In genomic region chr14:75133597-75133996, GRCh38 we compare ENCODE assay signal across 25 cellular contexts.
"Had no signal": no experiment of that assay in that cellular context is flagged by ENCODE, and none has a peak within 500 bp of the region (broad histone marks: within the 10 kb centered on the region; RNA-seq: fewer than 3 reads in every experiment).

No MANE protein-coding gene starts in this region.

- H3K4me1 Mint-ChIP-seq: neural progenitor cell had no signal

- H3K9me3 ChIP-seq: body of pancreas, esophagus squamous epithelium, gastroesophageal sphincter, heart left ventricle, sigmoid colon had no signal

- H3K27ac ChIP-seq: neural progenitor cell, VCaP had no signal

- H3K4me3 ChIP-seq: body of pancreas, esophagus squamous epithelium, gastroesophageal sphincter, heart left ventricle, neural progenitor cell, sigmoid colon had no signal

- H3K27me3 Mint-ChIP-seq: activated CD4-positive, alpha-beta T cell treated with anti-CD3 and anti-CD28 coated beads, Interleukin-2, amount 10 ng/mL, durations not matched to agents 24 days and 14 days; activated CD8-positive, alpha-beta memory T cell treated with anti-CD3 and anti-CD28 coated beads, Interleukin-2, amount 10 ng/mL, durations not matched to agents 7 days and 5 days; activated CD8-positive, alpha-beta T cell treated with anti-CD3 and anti-CD28 coated beads for 36 hours; activated naive CD4-positive, alpha-beta T cell treated with anti-CD3 and anti-CD28 coated beads, Interleukin-2, amount 10 ng/mL, durations not matched to agents 7 days and 5 days; dendritic cell treated with granulocyte-macrophage colony-stimulating factor and Interleukin-4, amounts not matched to agents 40 ng/mL and 50 ng/mL, for 4 days; naive B cell; progenitor cell of endocrine pancreas had no signal

- H3K4me3 Mint-ChIP-seq: activated CD4-positive, alpha-beta T cell treated with anti-CD3 and anti-CD28 coated beads, Interleukin-2, amount 10 ng/mL, durations not matched to agents 24 days and 14 days; activated CD8-positive, alpha-beta memory T cell treated with anti-CD3 and anti-CD28 coated beads, Interleukin-2, amount 10 ng/mL, durations not matched to agents 7 days and 5 days; activated CD8-positive, alpha-beta T cell treated with anti-CD3 and anti-CD28 coated beads for 36 hours; activated naive CD4-positive, alpha-beta T cell treated with anti-CD3 and anti-CD28 coated beads, Interleukin-2, amount 10 ng/mL, durations not matched to agents 7 days and 5 days; dendritic cell treated with granulocyte-macrophage colony-stimulating factor and Interleukin-4, amounts not matched to agents 40 ng/mL and 50 ng/mL, for 4 days; naive B cell; neural progenitor cell; T-helper 2 cell treated with Interferon-gamma antibody and Interleukin-4, amounts not matched to agents 5 μg/mL and 100 μg/mL, for 36 hours had no signal

- DNase-seq: activated CD4-positive, alpha-beta T cell treated with anti-CD3 and anti-CD28 coated beads, Interleukin-2, amount 10 ng/mL, durations not matched to agents 24 days and 14 days; activated CD8-positive, alpha-beta memory T cell treated with anti-CD3 and anti-CD28 coated beads, Interleukin-2, amount 10 ng/mL, durations not matched to agents 7 days and 5 days; activated CD8-positive, alpha-beta T cell treated with anti-CD3 and anti-CD28 coated beads for 36 hours; activated effector memory CD4-positive, alpha-beta T cell treated with anti-CD3 and anti-CD28 coated beads, Interleukin-2, amount 50 U/mL, for 16 hours; activated naive CD4-positive, alpha-beta T cell treated with anti-CD3 and anti-CD28 coated beads, Interleukin-2, amount 10 ng/mL, durations not matched to agents 7 days and 5 days; activated T-cell treated with anti-CD3 and anti-CD28 coated beads for 4 hours; anterior cingulate cortex; body of pancreas; esophagus squamous epithelium; heart left ventricle; islet precursor cell; left cardiac atrium; mesenchymal stem cell; naive B cell; retina; sigmoid colon; stimulated activated CD4-positive, alpha-beta T cell treated with anti-CD3 and anti-CD28 coated beads, Interleukin-2, amount 100 ng/mL, for 48 hours; stimulated activated naive CD4-positive, alpha-beta T cell treated with Interleukin-2 at 50 U/mL for 16 hours had no signal

- H3K27me3 ChIP-seq: body of pancreas, esophagus squamous epithelium, gastroesophageal sphincter, heart left ventricle, neural progenitor cell, sigmoid colon had no signal

- H3K9me3 Mint-ChIP-seq: activated CD4-positive, alpha-beta T cell treated with anti-CD3 and anti-CD28 coated beads, Interleukin-2, amount 10 ng/mL, durations not matched to agents 24 days and 14 days; activated naive CD4-positive, alpha-beta T cell treated with anti-CD3 and anti-CD28 coated beads, Interleukin-2, amount 10 ng/mL, durations not matched to agents 7 days and 5 days; dendritic cell treated with granulocyte-macrophage colony-stimulating factor and Interleukin-4, amounts not matched to agents 40 ng/mL and 50 ng/mL, for 4 days; naive B cell; T-helper 2 cell treated with Interferon-gamma antibody and Interleukin-4, amounts not matched to agents 5 μg/mL and 100 μg/mL, for 36 hours had no signal

- ATAC-seq: activated CD4-positive, CD25-positive, alpha-beta regulatory T cell treated with anti-CD3 and anti-CD28 coated beads, Interleukin-2, amount 50 U/mL, for 24 hours; activated CD8-positive, alpha-beta memory T cell treated with anti-CD3 and anti-CD28 coated beads, Interleukin-2, amount 10 ng/mL, durations not matched to agents 7 days and 5 days; activated CD8-positive, alpha-beta T cell treated with anti-CD3 and anti-CD28 coated beads for 36 hours; body of pancreas; gastroesophageal sphincter; heart left ventricle; left cardiac atrium had no signal

- H3K4me1 ChIP-seq: neural progenitor cell had no signal

- H3K27ac Mint-ChIP-seq: activated CD4-positive, alpha-beta T cell treated with anti-CD3 and anti-CD28 coated beads, Interleukin-2, amount 10 ng/mL, durations not matched to agents 24 days and 14 days; activated CD8-positive, alpha-beta memory T cell treated with anti-CD3 and anti-CD28 coated beads, Interleukin-2, amount 10 ng/mL, durations not matched to agents 7 days and 5 days; dendritic cell treated with granulocyte-macrophage colony-stimulating factor and Interleukin-4, amounts not matched to agents 40 ng/mL and 50 ng/mL, for 4 days; neural progenitor cell; progenitor cell of endocrine pancreas; T-helper 2 cell treated with Interferon-gamma antibody and Interleukin-4, amounts not matched to agents 5 μg/mL and 100 μg/mL, for 36 hours had no signal
